1 cellular context compared by ENCODE assay signal in the genomic region with DNA sequence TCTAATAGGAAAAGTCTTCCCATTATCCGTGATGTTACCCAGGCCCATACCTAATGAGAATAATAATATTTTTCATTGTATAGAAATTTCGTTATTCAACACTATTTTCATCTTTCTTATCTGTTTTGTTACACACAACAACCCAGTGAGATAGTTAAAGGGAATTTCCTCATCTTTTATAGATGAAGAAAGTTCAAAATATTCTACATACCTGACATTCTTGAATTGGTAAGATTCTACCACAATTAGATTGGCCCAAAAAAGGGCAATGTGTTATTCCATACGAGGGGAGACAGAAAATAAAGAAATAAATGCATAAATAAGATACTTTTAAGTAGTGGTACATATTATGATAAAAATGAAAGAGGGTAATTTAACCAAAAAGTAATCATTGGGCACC.
TF ChIP-seq lines count a peak whose summit lies in the region.

No MANE protein-coding gene starts in this region.

TF ChIP-seq in SK-N-SH, 30 proteins besides CTCF, POLR2A, EP300 and RAD21 (continued from another document):
- TF ChIP-seq, protein P1, sequence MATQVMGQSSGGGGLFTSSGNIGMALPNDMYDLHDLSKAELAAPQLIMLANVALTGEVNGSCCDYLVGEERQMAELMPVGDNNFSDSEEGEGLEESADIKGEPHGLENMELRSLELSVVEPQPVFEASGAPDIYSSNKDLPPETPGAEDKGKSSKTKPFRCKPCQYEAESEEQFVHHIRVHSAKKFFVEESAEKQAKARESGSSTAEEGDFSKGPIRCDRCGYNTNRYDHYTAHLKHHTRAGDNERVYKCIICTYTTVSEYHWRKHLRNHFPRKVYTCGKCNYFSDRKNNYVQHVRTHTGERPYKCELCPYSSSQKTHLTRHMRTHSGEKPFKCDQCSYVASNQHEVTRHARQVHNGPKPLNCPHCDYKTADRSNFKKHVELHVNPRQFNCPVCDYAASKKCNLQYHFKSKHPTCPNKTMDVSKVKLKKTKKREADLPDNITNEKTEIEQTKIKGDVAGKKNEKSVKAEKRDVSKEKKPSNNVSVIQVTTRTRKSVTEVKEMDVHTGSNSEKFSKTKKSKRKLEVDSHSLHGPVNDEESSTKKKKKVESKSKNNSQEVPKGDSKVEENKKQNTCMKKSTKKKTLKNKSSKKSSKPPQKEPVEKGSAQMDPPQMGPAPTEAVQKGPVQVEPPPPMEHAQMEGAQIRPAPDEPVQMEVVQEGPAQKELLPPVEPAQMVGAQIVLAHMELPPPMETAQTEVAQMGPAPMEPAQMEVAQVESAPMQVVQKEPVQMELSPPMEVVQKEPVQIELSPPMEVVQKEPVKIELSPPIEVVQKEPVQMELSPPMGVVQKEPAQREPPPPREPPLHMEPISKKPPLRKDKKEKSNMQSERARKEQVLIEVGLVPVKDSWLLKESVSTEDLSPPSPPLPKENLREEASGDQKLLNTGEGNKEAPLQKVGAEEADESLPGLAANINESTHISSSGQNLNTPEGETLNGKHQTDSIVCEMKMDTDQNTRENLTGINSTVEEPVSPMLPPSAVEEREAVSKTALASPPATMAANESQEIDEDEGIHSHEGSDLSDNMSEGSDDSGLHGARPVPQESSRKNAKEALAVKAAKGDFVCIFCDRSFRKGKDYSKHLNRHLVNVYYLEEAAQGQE (IDR thresholded peaks at IDR 0.05; ENCODE audit: low read depth, low read length): no peak
- no peak for TF ChIP-seq GATA2 (CRISPR knock-in tag; IDR thresholded peaks at IDR 0.05)
- no peak for TF ChIP-seq TEAD4 (IDR thresholded peaks at IDR 0.05; ENCODE audit: borderline replicate concordance, insufficient read depth)
- TF ChIP-seq, protein P2, sequence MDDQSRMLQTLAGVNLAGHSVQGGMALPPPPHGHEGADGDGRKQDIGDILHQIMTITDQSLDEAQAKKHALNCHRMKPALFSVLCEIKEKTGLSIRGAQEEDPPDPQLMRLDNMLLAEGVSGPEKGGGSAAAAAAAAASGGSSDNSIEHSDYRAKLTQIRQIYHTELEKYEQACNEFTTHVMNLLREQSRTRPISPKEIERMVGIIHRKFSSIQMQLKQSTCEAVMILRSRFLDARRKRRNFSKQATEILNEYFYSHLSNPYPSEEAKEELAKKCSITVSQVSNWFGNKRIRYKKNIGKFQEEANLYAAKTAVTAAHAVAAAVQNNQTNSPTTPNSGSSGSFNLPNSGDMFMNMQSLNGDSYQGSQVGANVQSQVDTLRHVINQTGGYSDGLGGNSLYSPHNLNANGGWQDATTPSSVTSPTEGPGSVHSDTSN (IDR thresholded peaks at IDR 0.05): no peak
- no peak for TF ChIP-seq TAF1 (IDR thresholded peaks at IDR 0.05; ENCODE audit: borderline replicate concordance, low read depth, low read length)
- TF ChIP-seq MXI1 (IDR thresholded peaks at IDR 0.05; ENCODE audit: low read depth, low read length): no peak
- TF ChIP-seq FOSL2 (IDR thresholded peaks at IDR 0.05; ENCODE audit: borderline replicate concordance, low read depth): no peak
- no peak for TF ChIP-seq FOXJ3 (CRISPR knock-in tag; IDR thresholded peaks at IDR 0.05)
- TF ChIP-seq, protein P3, sequence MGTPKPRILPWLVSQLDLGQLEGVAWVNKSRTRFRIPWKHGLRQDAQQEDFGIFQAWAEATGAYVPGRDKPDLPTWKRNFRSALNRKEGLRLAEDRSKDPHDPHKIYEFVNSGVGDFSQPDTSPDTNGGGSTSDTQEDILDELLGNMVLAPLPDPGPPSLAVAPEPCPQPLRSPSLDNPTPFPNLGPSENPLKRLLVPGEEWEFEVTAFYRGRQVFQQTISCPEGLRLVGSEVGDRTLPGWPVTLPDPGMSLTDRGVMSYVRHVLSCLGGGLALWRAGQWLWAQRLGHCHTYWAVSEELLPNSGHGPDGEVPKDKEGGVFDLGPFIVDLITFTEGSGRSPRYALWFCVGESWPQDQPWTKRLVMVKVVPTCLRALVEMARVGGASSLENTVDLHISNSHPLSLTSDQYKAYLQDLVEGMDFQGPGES (IDR thresholded peaks at IDR 0.05; ENCODE audit: low read depth, low read length): no peak
- TF ChIP-seq TCF12 (IDR thresholded peaks at IDR 0.05): no peak
- TF ChIP-seq, protein P4, sequence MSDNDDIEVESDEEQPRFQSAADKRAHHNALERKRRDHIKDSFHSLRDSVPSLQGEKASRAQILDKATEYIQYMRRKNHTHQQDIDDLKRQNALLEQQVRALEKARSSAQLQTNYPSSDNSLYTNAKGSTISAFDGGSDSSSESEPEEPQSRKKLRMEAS (IDR thresholded peaks at IDR 0.05; ENCODE audit: low read depth): no peak
- TF ChIP-seq MEF2A (IDR thresholded peaks at IDR 0.05; ENCODE audit: borderline replicate concordance, low read depth): no peak
- no peak for TF ChIP-seq GABPA (IDR thresholded peaks at IDR 0.05; ENCODE audit: low read depth)
- no peak for TF ChIP-seq POLR2AphosphoS5 (IDR thresholded peaks at IDR 0.05; ENCODE audit: low read depth, low read length)
